In the genomic region with DNA sequence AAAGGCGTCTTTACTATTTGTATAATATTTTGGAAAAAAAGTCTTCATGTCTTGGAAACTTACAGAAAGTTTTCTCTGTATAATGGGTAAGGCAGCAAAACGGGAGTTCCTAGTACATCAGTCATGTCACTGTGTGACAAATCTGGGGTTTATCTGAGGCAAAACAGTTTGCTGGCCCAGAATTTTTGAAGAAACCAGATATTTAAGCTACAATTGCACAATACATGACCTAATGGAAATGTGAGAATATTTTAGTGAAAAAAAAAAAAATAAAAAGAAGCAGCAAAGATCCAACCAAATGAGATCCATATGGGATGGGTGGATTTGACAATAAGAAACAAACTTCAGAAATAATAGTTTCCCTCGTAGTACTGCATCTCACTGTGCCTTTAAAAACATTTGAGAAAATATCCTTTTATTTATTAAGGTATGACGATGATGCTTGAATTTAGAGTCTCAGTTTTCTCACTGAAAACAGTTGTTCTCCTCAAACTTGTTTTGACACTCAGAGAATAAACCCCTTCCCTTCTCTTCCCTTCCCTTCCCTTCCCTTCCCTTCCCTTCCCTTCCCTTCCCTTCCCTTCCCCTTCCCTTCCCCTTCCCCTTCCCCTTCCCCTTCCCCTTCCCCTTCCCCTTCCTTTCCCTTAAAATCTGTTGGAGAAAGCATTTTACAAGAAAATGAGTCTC, we compare ENCODE assay signal across 1 cellular context.
A peak's percentile ranks its signal among the peaks of the same experiment; 100 is the strongest.
TF ChIP-seq lines count a peak whose summit lies in the region.

No MANE protein-coding gene starts in this region.

TF ChIP-seq in HepG2, 621 proteins besides CTCF, POLR2A, EP300 and RAD21:
- peak; percentile 93 for TF ChIP-seq HNRNPK (IDR thresholded peaks at IDR 0.05; ENCODE audit: low read depth, low read length, poor library complexity, severe bottlenecking)
- no peak for TF ChIP-seq ZSCAN29 (CRISPR knock-in tag; conservative IDR thresholded peaks at IDR 0.05)
- 0 out of 2 replicates have a peak, but pooled peaks have one; percentile 69 for TF ChIP-seq PCBP1 (IDR thresholded peaks at IDR 0.05; ENCODE audit: borderline replicate concordance, low read depth, low read length)
- TF ChIP-seq, protein P1, sequence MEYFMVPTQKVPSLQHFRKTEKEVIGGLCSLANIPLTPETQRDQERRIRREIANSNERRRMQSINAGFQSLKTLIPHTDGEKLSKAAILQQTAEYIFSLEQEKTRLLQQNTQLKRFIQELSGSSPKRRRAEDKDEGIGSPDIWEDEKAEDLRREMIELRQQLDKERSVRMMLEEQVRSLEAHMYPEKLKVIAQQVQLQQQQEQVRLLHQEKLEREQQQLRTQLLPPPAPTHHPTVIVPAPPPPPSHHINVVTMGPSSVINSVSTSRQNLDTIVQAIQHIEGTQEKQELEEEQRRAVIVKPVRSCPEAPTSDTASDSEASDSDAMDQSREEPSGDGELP (IDR thresholded peaks at IDR 0.05; ENCODE audit: borderline replicate concordance, low read depth): no peak
- TF ChIP-seq PCBP2 (optimal IDR thresholded peaks at IDR 0.05; ENCODE audit: low read depth, low read length, poor library complexity, severe bottlenecking): peak; percentile 10
- no peak for TF ChIP-seq NFATC3 (CRISPR knock-in tag; IDR thresholded peaks at IDR 0.05)
